ENCODE assay signal across 8 cellular contexts in genomic region chr3:195990841-195991174, GRCh38.
DNase-seq lines count a peak whose midpoint lies in the region; ATAC-seq and TF ChIP-seq lines count a peak whose summit lies in the region.
"Not testable (repeated sequence)": the region's sequence is repeated elsewhere in the genome, so short reads cannot be mapped to it uniquely, and the experiment has no call there.

No MANE protein-coding gene starts in this region.

- not testable (repeated sequence) for H3K9ac ChIP-seq in trophoblast cell (ENCODE audit: low read length)

- H2BK12ac ChIP-seq in trophoblast cell (ENCODE audit: low read length) = not testable (repeated sequence)

- not testable (repeated sequence) for H3K27me3 Mint-ChIP-seq in Caco-2 (ENCODE audit: insufficient read depth, unreplicated experiment)
- H3K27me3 Mint-ChIP-seq in WTC11 (ENCODE audit: low read depth) = peaks cover 16% of the 10 kb centered on the region

- H3K36me3 Mint-ChIP-seq in Caco-2 (ENCODE audit: insufficient read depth, unreplicated experiment); WTC11: not testable (repeated sequence)

- H3K27ac Mint-ChIP-seq in Caco-2 (ENCODE audit: unreplicated experiment) = not testable (repeated sequence)
- 0 out of 2 replicates have a peak overlapping the region, but pooled peaks have one; percentile 49 for H3K27ac Mint-ChIP-seq in WTC11

- H4K12ac ChIP-seq in trophoblast cell (ENCODE audit: low read depth, low read length) = peak overlapping the region; percentile 74

- peak overlapping the region; percentile 63 for H3K4me3 Mint-ChIP-seq in Caco-2 (ENCODE audit: unreplicated experiment)
- H3K4me3 Mint-ChIP-seq in WTC11 = peak overlapping the region; percentile 63

- peak overlapping the region; percentile 69 for H2BK120ac ChIP-seq in trophoblast cell (ENCODE audit: insufficient read depth, low read length, poor library complexity)

- 42 to 48% methylated on average over 7 of the region's 7 CpGs for WGBS in body of pancreas, 2 donors
- WGBS in trophoblast cell (ENCODE audit: extremely low coverage, insufficient coverage, insufficient read length) = no CpG with 5 or more reads among the region's 7 CpGs
- WGBS in upper lobe of left lung, 2 donors = 52 to 55% methylated on average over 7 of the region's 7 CpGs

- not testable (repeated sequence) for H3K4ac ChIP-seq in trophoblast cell (ENCODE audit: low read depth, low read length)

- 0 out of 2 replicates have a peak, but pooled peaks have one; percentile 1 for ATAC-seq in WTC11
- not testable (repeated sequence) for ATAC-seq in body of pancreas; lower lobe of right lung; upper lobe of left lung (ENCODE audit: low FRiP score in 2 of 2)

- not testable (repeated sequence) for H3K36me3 ChIP-seq in Caco-2 (ENCODE audit: control insufficient read depth, insufficient read depth, low read length); KOPT-K1 (ENCODE audit: insufficient read depth, low read length); body of pancreas (replicated peaks in 1 of 2; ENCODE audit: insufficient read depth in 1 of 2, low read depth in 2 of 2); lower lobe of right lung; trophoblast cell (ENCODE audit: control insufficient read depth in 1 of 2, insufficient read depth in 2 of 2, low read length in 2 of 2); upper lobe of left lung

- TF ChIP-seq EP300 in upper lobe of left lung (IDR thresholded peaks at IDR 0.05) = not testable (repeated sequence)

- not testable (repeated sequence) for TF ChIP-seq POLR2A in body of pancreas (IDR thresholded peaks at IDR 0.05); upper lobe of left lung (IDR thresholded peaks at IDR 0.05)

- peak overlapping the region; percentile 86 for H2AFZ ChIP-seq in trophoblast cell (ENCODE audit: insufficient read depth, low read length, poor library complexity)

- H3K4me2 ChIP-seq in trophoblast cell (ENCODE audit: low read length) = peak overlapping the region; percentile 78

- not testable (repeated sequence) for H3K27me3 ChIP-seq in Caco-2 (replicated peaks; ENCODE audit: control insufficient read depth, insufficient read depth, low read length); body of pancreas; lower lobe of right lung (ENCODE audit: low read depth); trophoblast cell (ENCODE audit: insufficient read depth, low read length); upper lobe of left lung

- TF ChIP-seq CTCF in Caco-2 (IDR thresholded peaks at IDR 0.05; ENCODE audit: insufficient read depth in 1 of 2, low read depth in 1 of 2, low read length in 1 of 2, severe bottlenecking in 1 of 2, unreplicated experiment in 1 of 2); WTC11 (IDR thresholded peaks at IDR 0.05); body of pancreas (IDR thresholded peaks at IDR 0.05); fibroblast of pulmonary artery (IDR thresholded peaks at IDR 0.05; ENCODE audit: low read length, missing control alignments); lower lobe of right lung (IDR thresholded peaks at IDR 0.05); upper lobe of left lung (IDR thresholded peaks at IDR 0.05): not testable (repeated sequence)

- TSS peak; percentile 92 for BruUV-seq in Caco-2 (replicated peaks; lab: Mats Ljungman, UMichigan)

- H3K9me3 Mint-ChIP-seq in Caco-2 (ENCODE audit: unreplicated experiment); WTC11: not testable (repeated sequence)

- H3K14ac ChIP-seq in trophoblast cell (ENCODE audit: low read length) = not testable (repeated sequence)

- H3K79me2 ChIP-seq in trophoblast cell (ENCODE audit: control insufficient read depth, insufficient read depth, low read length, poor library complexity) = not testable (repeated sequence)

- POLR2A ChIA-PET in Caco-2 (lab: Charles Lee); WTC11 (lab: Charles Lee): not testable (repeated sequence)

- not testable (repeated sequence) for H3K4me1 ChIP-seq in Caco-2; body of pancreas; lower lobe of right lung; trophoblast cell (ENCODE audit: control insufficient read depth in 1 of 2, insufficient read depth in 2 of 2, low read length in 2 of 2); upper lobe of left lung

- CTCF ChIA-PET in Caco-2 (lab: Charles Lee); WTC11 (lab: Charles Lee): not testable (repeated sequence)

- H3K27ac ChIP-seq in KOPT-K1 (ENCODE audit: low read depth, low read length, poor library complexity, severe bottlenecking) (peak overlapping the region; percentile 67), body of pancreas (peak overlapping the region in 3 of 4 donors; percentile 80 to 88 (median 85)), lower lobe of right lung (peak overlapping the region; percentile 86), upper lobe of left lung (peak overlapping the region in 3 of 4 donors; percentile 83 to 90 (median 89))
- H3K27ac ChIP-seq in trophoblast cell (ENCODE audit: low read depth, low read length) = not testable (repeated sequence)

- H3K9me3 ChIP-seq in Caco-2; KOPT-K1 (ENCODE audit: insufficient read depth, low read length, poor library complexity, severe bottlenecking); body of pancreas; lower lobe of right lung; trophoblast cell (ENCODE audit: insufficient read depth, low read depth, low read length); upper lobe of left lung: not testable (repeated sequence)

- H3K4me3 ChIP-seq in Caco-2 (ENCODE audit: low read depth, low read length) = peak overlapping the region; percentile 69
- H3K4me3 ChIP-seq in body of pancreas = peak overlapping the region; percentile 66 to 93
- H3K4me3 ChIP-seq in fibroblast of pulmonary artery (replicated peaks; ENCODE audit: low read depth, low read length) = peak overlapping the region; percentile 64
- peak overlapping the region; percentile 76 for H3K4me3 ChIP-seq in lower lobe of right lung
- not testable (repeated sequence) for H3K4me3 ChIP-seq in trophoblast cell (ENCODE audit: low read depth, low read length)
- peak overlapping the region in 3 of 4 donors; percentile 60 to 84 (median 74) for H3K4me3 ChIP-seq in upper lobe of left lung

- not testable (repeated sequence) for DNase-seq in Caco-2; WTC11 (ENCODE audit: low spot score); body of pancreas; fibroblast of pulmonary artery (ENCODE audit: low read depth); lower lobe of right lung; upper lobe of left lung
- DNase-seq in trophoblast cell = peak in 1 of 2 donors; percentile 10

- peak overlapping the region; percentile 81 for H4K91ac ChIP-seq in trophoblast cell (ENCODE audit: low read depth, low read length)

- H2AK5ac ChIP-seq in trophoblast cell (ENCODE audit: low read length) = not testable (repeated sequence)

- H3K23ac ChIP-seq in trophoblast cell (ENCODE audit: low read length) = not testable (repeated sequence)

- H2BK5ac ChIP-seq in trophoblast cell (ENCODE audit: low read depth, low read length, poor library complexity) = peak overlapping the region; percentile 76

- not testable (repeated sequence) for H3K4me1 Mint-ChIP-seq in Caco-2 (ENCODE audit: low read depth, unreplicated experiment); WTC11

- peak overlapping the region; percentile 96 for H4K8ac ChIP-seq in trophoblast cell (ENCODE audit: low read depth, low read length)

- H3K18ac ChIP-seq in trophoblast cell (ENCODE audit: low read length) = peak overlapping the region; percentile 51

- intact Hi-C loops in Caco-2 (cut with micrococcal nuclease; ENCODE audit: unreplicated experiment) = loop anchor here (5.0 kb wide), 1 partner anchor 134 kb away; no protein-coding TSS in a partner anchor
- intact Hi-C loops in body of pancreas (cut with DNase I); lower lobe of right lung (cut with DNase I): not testable (repeated sequence)

- H3K79me1 ChIP-seq in trophoblast cell (ENCODE audit: low read length) = not testable (repeated sequence)

TF ChIP-seq in WTC11, 78 proteins besides CTCF, POLR2A, EP300 and RAD21:
- TF ChIP-seq GTF2I (CRISPR knock-in tag; conservative IDR thresholded peaks at IDR 0.05) = 0 out of 2 replicates have a peak, but pooled peaks have one; percentile 32
